Comparison of ENCODE assay signal across 10 cellular contexts in the genomic region with DNA sequence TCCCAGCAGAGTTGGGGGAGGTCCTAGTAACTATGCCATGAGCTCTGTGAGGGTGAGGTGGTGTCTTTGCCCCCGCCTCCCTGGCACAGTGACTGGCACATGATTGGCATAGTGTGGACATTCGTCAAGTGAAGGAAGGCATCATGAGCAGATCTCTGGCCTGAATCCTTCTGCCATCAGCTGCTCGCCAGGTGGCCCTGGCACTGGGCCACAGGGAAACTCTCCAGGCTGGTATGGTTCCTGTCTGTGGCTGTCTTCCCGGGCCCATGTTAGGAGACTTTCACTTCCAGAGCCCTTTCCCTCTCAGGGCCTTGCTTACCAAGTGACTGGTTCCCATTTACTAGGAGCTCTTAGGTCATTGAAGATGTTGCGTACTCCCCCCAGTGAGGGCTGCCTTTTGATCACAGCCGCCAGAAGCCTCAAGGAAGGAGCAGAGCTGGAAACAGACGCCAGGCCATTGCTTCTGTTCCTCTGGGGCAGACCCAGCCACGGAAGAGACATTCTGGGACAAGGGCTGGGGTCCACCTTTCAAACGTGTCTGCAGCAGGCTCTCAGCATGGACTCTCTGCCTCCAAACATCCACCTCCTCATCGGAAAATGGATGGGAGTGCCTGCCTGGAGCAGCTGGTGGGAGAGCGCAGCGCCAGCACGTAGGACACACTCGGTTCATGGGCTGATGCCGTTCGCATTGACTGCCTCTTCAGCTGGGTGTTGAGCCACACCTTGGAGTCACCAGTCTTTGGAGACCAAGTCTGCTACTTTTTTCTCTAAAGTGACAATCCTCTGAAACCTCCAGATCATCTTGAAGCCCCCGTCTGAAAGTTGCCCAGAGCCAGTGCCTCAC.
DNase-seq lines count a peak whose midpoint lies in the region; ATAC-seq, FAIRE-seq and TF ChIP-seq lines count a peak whose summit lies in the region.
"Had no signal": no experiment of that assay in that cellular context is flagged by ENCODE, and none has a peak within 500 bp of the region (broad histone marks: within the 10 kb centered on the region; RNA-seq: fewer than 3 reads in every experiment).

No MANE protein-coding gene starts in this region.

- intact Hi-C loops in colonic mucosa (cut with DNase I): loop anchor here (5.0 kb wide), 2 partner anchors 100 to 390 kb away; no protein-coding TSS in a partner anchor
- intact Hi-C loops in pancreas (cut with DNase I): loop anchor here in 2 of 3 donors (5.0 to 10.0 kb wide), 2 partner anchors 93 to 95 kb away; no protein-coding TSS in a partner anchor

- H3K36me3 ChIP-seq in HEK293 (ENCODE audit: control insufficient read depth in 2 of 2, insufficient read depth in 1 of 2, low read length in 2 of 2) (peaks cover 3 to 91% of the 10 kb centered on the region in 2 experiments; a peak in 1 of 3 replicates), colonic mucosa (no peaks in the 10 kb centered on the region), pancreas (peaks cover 0 to 54% (median 3%) of the 10 kb centered on the region in 3 donors)

- DNase-seq in NCI-H2171 (lab: John Stamatoyannopoulos, UW) (peak; percentile 19), colonic mucosa (peak; percentile 83), pancreas (peak; percentile 56 to 89 (median 78)), SW480 (ENCODE audit: low spot score) (no peak)
- DNase-seq: activated CD4-positive, alpha-beta T cell treated with anti-CD3 and anti-CD28 coated beads for 1 hour had no signal

- H3K4me3 ChIP-seq in HEK293 (ENCODE audit: low read depth, low read length) (no peak overlapping the region), colonic mucosa (no peak overlapping the region), pancreas (no peak overlapping the region)

- H3K4me1 ChIP-seq in HEK293 (ENCODE audit: control insufficient read depth, insufficient read depth, low read length) (no peaks in the 10 kb centered on the region), colonic mucosa (peaks cover 4% of the 10 kb centered on the region), pancreas (peaks cover 0 to 3% (median 0%) of the 10 kb centered on the region in 3 donors)

- CTCF ChIA-PET in HEK293 (lab: Yijun Ruan, JAX): interaction anchor here (0.7 to 3.3 kb wide), 8 partner anchors 39 to 392 kb away, joined by 3 to 25 read pairs (median 8); no protein-coding TSS in a partner anchor

- TF ChIP-seq CTCF in HEK293 (tag by site-specific recombination; IDR thresholded peaks at IDR 0.05) (no peak), colonic mucosa (IDR thresholded peaks at IDR 0.05) (no peak), pancreas (IDR thresholded peaks at IDR 0.05) (no peak)

- no peak for FAIRE-seq in pancreas (lab: Jason Lieb, UNC)
- FAIRE-seq: endothelial cell of umbilical vein had no signal

- H3K27me3 ChIP-seq in colonic mucosa (no peaks in the 10 kb centered on the region), pancreas (no peaks in the 10 kb centered on the region)

- WGBS in pancreas, 2 donors: 68 to 70% methylated on average over 17 of the region's 17 CpGs

- POLR2A ChIA-PET in HEK293 (lab: Yijun Ruan, JAX): interaction anchor here (0.6 kb wide), 1 partner anchor 108 kb away, joined by 5 read pairs; no protein-coding TSS in a partner anchor

- H3K9me3 ChIP-seq in HEK293 (ENCODE audit: control insufficient read depth, insufficient read depth, low read depth, low read length) (no peaks in the 10 kb centered on the region), colonic mucosa (no peaks in the 10 kb centered on the region), pancreas (no peaks in the 10 kb centered on the region)

- H3K9ac ChIP-seq in colonic mucosa (ENCODE audit: low read depth in 2 of 2, low read length in 2 of 2): peak overlapping the region in 1 of 2 donors; percentile 52

- ATAC-seq in pancreas (peak; percentile 61 to 80 (median 74)), HG03045 (IDR thresholded peaks at IDR 0.05; ENCODE audit: unreplicated experiment) (no peak), GM19395 (IDR thresholded peaks at IDR 0.05; ENCODE audit: unreplicated experiment) (no peak), HG03095 (IDR thresholded peaks at IDR 0.05; ENCODE audit: unreplicated experiment) (no peak)

- H3K27ac ChIP-seq in HEK293 (ENCODE audit: extremely low read depth, low read depth, low read length): no peak overlapping the region
- peak overlapping the region; percentile 49 for H3K27ac ChIP-seq in colonic mucosa
- peak overlapping the region in 2 of 4 donors; percentile 30 to 55 for H3K27ac ChIP-seq in pancreas

TF ChIP-seq in HEK293, 187 proteins besides CTCF, POLR2A, EP300 and RAD21:
- TF ChIP-seq ZNF561 (tag by site-specific recombination; IDR thresholded peaks at IDR 0.05; ENCODE audit: borderline replicate concordance) (no peak), HIC1 (tag by site-specific recombination; IDR thresholded peaks at IDR 0.05) (peak; percentile 25; the same call in 1 of the 2 replicates)

Comparison
In these comparisons a context has a peak if more than half of its experiments do, and no peak if none do; other contexts are left out.
1. ATAC-seq: peak in pancreas (4 of 4); none in HG03045 (single experiment), GM19395 (single experiment) and HG03095 (single experiment).